In the genomic region with DNA sequence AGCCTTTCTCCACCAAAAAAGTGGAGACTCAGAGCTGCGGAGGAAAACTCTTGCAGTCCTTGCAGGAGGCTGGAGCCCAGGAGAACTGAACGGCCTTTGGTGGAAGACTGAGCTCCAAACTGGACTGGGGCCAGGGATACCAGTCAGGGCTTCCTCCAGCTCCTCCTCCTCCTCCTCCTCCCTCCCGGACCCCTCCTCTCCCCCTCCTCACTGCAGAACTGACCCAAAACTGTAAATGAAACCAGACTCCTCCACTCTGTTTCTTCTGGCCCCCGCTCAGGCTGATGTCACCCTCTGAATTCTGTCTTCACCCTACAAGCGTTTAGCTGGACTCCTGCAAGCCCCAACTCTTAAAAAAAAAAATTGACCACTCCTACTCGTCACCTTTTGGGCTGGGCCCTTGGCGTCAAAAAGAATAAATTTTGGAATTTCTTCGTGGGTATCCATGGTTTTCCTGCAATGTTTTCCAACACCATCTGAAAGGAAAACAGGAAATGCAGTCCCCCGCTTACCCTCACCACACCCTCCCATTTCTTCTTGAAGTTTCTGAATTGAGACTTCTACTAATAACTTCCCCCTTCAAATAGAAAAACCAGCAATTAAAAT, we compare ENCODE assay signal across 10 cellular contexts. TPM values are rescaled to one million over a fixed set of nuclear protein-coding genes. Genes with fewer than 3 reads are reported as not detected.
DNase-seq lines count a peak whose midpoint lies in the region; ATAC-seq and TF ChIP-seq lines count a peak whose summit lies in the region.
"Had no signal": no experiment of that assay in that cellular context is flagged by ENCODE, and none has a peak within 500 bp of the region (broad histone marks: within the 10 kb centered on the region; RNA-seq: fewer than 3 reads in every experiment).

A gene with protein sequence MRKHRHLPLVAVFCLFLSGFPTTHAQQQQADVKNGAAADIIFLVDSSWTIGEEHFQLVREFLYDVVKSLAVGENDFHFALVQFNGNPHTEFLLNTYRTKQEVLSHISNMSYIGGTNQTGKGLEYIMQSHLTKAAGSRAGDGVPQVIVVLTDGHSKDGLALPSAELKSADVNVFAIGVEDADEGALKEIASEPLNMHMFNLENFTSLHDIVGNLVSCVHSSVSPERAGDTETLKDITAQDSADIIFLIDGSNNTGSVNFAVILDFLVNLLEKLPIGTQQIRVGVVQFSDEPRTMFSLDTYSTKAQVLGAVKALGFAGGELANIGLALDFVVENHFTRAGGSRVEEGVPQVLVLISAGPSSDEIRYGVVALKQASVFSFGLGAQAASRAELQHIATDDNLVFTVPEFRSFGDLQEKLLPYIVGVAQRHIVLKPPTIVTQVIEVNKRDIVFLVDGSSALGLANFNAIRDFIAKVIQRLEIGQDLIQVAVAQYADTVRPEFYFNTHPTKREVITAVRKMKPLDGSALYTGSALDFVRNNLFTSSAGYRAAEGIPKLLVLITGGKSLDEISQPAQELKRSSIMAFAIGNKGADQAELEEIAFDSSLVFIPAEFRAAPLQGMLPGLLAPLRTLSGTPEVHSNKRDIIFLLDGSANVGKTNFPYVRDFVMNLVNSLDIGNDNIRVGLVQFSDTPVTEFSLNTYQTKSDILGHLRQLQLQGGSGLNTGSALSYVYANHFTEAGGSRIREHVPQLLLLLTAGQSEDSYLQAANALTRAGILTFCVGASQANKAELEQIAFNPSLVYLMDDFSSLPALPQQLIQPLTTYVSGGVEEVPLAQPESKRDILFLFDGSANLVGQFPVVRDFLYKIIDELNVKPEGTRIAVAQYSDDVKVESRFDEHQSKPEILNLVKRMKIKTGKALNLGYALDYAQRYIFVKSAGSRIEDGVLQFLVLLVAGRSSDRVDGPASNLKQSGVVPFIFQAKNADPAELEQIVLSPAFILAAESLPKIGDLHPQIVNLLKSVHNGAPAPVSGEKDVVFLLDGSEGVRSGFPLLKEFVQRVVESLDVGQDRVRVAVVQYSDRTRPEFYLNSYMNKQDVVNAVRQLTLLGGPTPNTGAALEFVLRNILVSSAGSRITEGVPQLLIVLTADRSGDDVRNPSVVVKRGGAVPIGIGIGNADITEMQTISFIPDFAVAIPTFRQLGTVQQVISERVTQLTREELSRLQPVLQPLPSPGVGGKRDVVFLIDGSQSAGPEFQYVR (N-terminal part only) (minus strand): TSS at position 109 of the 606 bp plus-strand sequence. CDS start 17,347 bp downstream, outside the sequence.

- WGBS in sigmoid colon, 2 donors: 48 to 58% methylated on average over 8 of the region's 9 CpGs

- TF ChIP-seq POLR2A in sigmoid colon (IDR thresholded peaks at IDR 0.05): peak; percentile 53 to 56

- intact Hi-C loops in ascending aorta (cut with DNase I): loop anchor here (10.0 kb wide), 1 partner anchor 289 kb away; no protein-coding TSS in a partner anchor
- intact Hi-C loops in left ventricle myocardium inferior (cut with micrococcal nuclease): no loop called here
- intact Hi-C loops in sigmoid colon (cut with DNase I): no loop called here

- H3K36me3 ChIP-seq in ascending aorta (no peaks in the 10 kb centered on the region), left ventricle myocardium inferior (no peaks in the 10 kb centered on the region), sigmoid colon (no peaks in the 10 kb centered on the region)

- H3K27ac ChIP-seq in ascending aorta: peak within 1 kb of the TSS; percentile 76 to 77
- peak within 1 kb of the TSS; percentile 82 for H3K27ac ChIP-seq in left ventricle myocardium inferior (replicated peaks)
- peak within 1 kb of the TSS; percentile 84 to 96 (median 94) for H3K27ac ChIP-seq in sigmoid colon

- H3K27me3 ChIP-seq in ascending aorta: no peaks in the 10 kb centered on the region
- peaks cover 43% of the 10 kb centered on the region for H3K27me3 ChIP-seq in left ventricle myocardium inferior (ENCODE audit: low read depth)
- no peaks in the 10 kb centered on the region for H3K27me3 ChIP-seq in sigmoid colon

- H3K4me1 ChIP-seq in ascending aorta (peaks cover 9 to 12% of the 10 kb centered on the region in 2 donors), left ventricle myocardium inferior (peaks cover 8% of the 10 kb centered on the region), sigmoid colon (peaks cover 0 to 17% (median 5%) of the 10 kb centered on the region in 4 donors)

- ATAC-seq in HG03354 (IDR thresholded peaks at IDR 0.05; ENCODE audit: poor library complexity, severe bottlenecking, unreplicated experiment) (no peak), GM18907 (IDR thresholded peaks at IDR 0.05; ENCODE audit: unreplicated experiment) (no peak), HG02981 (IDR thresholded peaks at IDR 0.05; ENCODE audit: unreplicated experiment) (no peak), GM19351 (IDR thresholded peaks at IDR 0.05; ENCODE audit: unreplicated experiment) (no peak)
- ATAC-seq: naive thymus-derived CD8-positive, alpha-beta T cell had no signal

- H3K4me3 ChIP-seq in ascending aorta (peak within 1 kb of the TSS; percentile 45 to 67), left ventricle myocardium inferior (peak within 1 kb of the TSS; percentile 62), sigmoid colon (peak within 1 kb of the TSS; percentile 53 to 81 (median 74))

- H3K9me3 ChIP-seq in ascending aorta (no peaks in the 10 kb centered on the region), left ventricle myocardium inferior (replicated peaks) (no peaks in the 10 kb centered on the region), sigmoid colon (no peaks in the 10 kb centered on the region)

- TF ChIP-seq CTCF in ascending aorta (IDR thresholded peaks at IDR 0.05) (no peak), left ventricle myocardium inferior (IDR thresholded peaks at IDR 0.05; ENCODE audit: borderline replicate concordance) (no peak), sigmoid colon (IDR thresholded peaks at IDR 0.05) (no peak)

- DNase-seq in Daoy (ENCODE audit: low read depth) (peak; percentile 90), ascending aorta (ENCODE audit: low spot score in 2 of 2) (no peak), left ventricle myocardium inferior (peak; percentile 73), sigmoid colon (peak; percentile 94)
- DNase-seq: naive thymus-derived CD8-positive, alpha-beta T cell; substantia nigra had no signal

- TF ChIP-seq EP300 in sigmoid colon (IDR thresholded peaks at IDR 0.05): no peak

RNA-seq across cellular contexts. Expression of the gene that starts here (rescaled TPM):
- 268 and 296 TPM in 2 replicates for total RNA-seq in Daoy (2014; rRNA removed; shearing (Covaris generic))
- 156 TPM for total RNA-seq in ascending aorta
- total RNA-seq in left ventricle myocardium inferior: 57.1 TPM
- 100 to 1,000 TPM; 233 to 715 (median 381) TPM for total RNA-seq in sigmoid colon
- polyA plus RNA-seq in sigmoid colon: 10 to 100 TPM in 1 of 3 donors, 1 to 10 TPM in 2; 2.8 to 66.9 (median 9.0) TPM

Comparison
In these comparisons a context has a peak if more than half of its experiments do, and no peak if none do; other contexts are left out.
1. DNase-seq: peak in Daoy (single experiment), left ventricle myocardium inferior (single experiment) and sigmoid colon (single experiment); none in ascending aorta (0 of 2).
2. Peak in every context shown above with its lines, with median percentiles within 50 percentile points of each other: H3K27ac ChIP-seq and H3K4me3 ChIP-seq.